In genomic region chr9:3928590-3928989, GRCh38 we compare ENCODE assay signal across 1 cellular context.
TF ChIP-seq lines count a peak whose summit lies in the region.

No MANE protein-coding gene starts in this region.

TF ChIP-seq in HepG2, 621 proteins besides CTCF, POLR2A, EP300 and RAD21 (continued from another document):
- TF ChIP-seq ZNF512B (CRISPR knock-in tag; IDR thresholded peaks at IDR 0.05; ENCODE audit: borderline replicate concordance): no peak
- TF ChIP-seq ZBTB42 (CRISPR knock-in tag; IDR thresholded peaks at IDR 0.05): no peak
- TF ChIP-seq ZSCAN21 (CRISPR knock-in tag; IDR thresholded peaks at IDR 0.05; ENCODE audit: borderline replicate concordance): no peak
- TF ChIP-seq MAX (IDR thresholded peaks at IDR 0.05): no peak
- no peak for TF ChIP-seq KDM6A (CRISPR knock-in tag; IDR thresholded peaks at IDR 0.05; ENCODE audit: low read depth)
- TF ChIP-seq RARA (CRISPR knock-in tag; IDR thresholded peaks at IDR 0.05): no peak
- TF ChIP-seq ZNF253 (CRISPR knock-in tag; IDR thresholded peaks at IDR 0.05; ENCODE audit: borderline replicate concordance): no peak
TF ChIP-seq in HepG2: peak in this region for 0.
